9 cellular contexts compared by ENCODE assay signal in the genomic region with DNA sequence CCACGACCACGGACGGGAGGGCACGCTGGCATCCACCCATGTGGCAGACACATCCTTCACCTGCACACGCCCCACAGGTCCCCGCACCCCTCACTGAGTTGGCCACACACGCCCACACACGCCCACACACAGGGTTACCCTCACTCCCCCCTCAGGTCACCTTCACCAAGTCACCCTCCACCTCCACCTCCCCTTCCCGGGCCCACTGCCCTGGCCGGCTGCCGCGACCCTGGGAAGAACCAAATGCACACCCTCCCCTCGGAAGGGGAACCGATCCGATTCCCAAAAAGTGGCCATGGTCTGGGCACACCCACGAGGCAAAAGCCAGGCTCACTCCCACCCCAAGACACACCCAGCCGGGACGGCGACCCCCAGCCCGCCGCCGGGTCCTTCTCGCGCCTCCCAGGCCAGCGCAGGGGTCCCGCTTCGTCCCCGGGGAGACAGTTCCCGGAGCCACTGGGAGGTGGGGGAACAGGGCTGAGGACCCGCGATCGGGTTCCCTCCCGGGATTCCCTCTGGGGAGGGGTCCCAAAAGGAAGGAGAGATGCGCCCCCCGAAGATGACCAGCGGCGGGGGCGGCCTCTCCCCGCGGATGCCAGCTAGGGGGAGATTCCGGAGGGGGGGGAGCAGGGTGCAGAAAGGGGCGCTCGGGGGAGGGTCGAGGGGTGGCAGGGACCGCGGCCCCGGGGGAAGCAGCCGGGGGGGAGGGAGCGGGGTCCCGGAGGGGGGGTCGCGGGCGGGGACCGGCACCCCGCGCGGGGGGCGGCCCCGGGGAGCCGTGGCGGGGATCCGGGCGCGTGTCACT. TPM values are rescaled to one million over a fixed set of nuclear protein-coding genes. Genes with fewer than 3 reads are reported as not detected.
DNase-seq lines count a peak whose midpoint lies in the region; ATAC-seq, FAIRE-seq and TF ChIP-seq lines count a peak whose summit lies in the region.
"Had no signal": no experiment of that assay in that cellular context is flagged by ENCODE, and none has a peak within 500 bp of the region (broad histone marks: within the 10 kb centered on the region; RNA-seq: fewer than 3 reads in every experiment).

No MANE protein-coding gene starts in this region.

- CTCF ChIA-PET in Calu3 (lab: Charles Lee) (no interaction called here), activated B cell treated with CpG ODN at 0.5 μM for 24 hours (lab: Charles Lee) (interaction anchor here (6.0 to 7.8 kb wide), 2 partner anchors 106 to 188 kb away, joined by 52 to 158 read pairs; no protein-coding TSS in a partner anchor)

- H3K36me3 Mint-ChIP-seq in Calu3 (ENCODE audit: insufficient read depth, unreplicated experiment) (peaks cover 29% of the 10 kb centered on the region), activated B cell treated with CpG ODN at 0.5 μM for 24 hours (ENCODE audit: low read depth) (no peaks in the 10 kb centered on the region)

- FAIRE-seq in RCC 7860 (lab: Jason Lieb, UNC): no peak
- FAIRE-seq: colon had no signal

- BruUV-seq in Calu3 (replicated peaks; lab: Mats Ljungman, UMichigan): no TSS peak

- 7 to 15% (median 9%) methylated on average over 28 to 64 of the region's 64 CpGs for WGBS in heart left ventricle, 4 donors

- H3K27ac Mint-ChIP-seq in Calu3 (ENCODE audit: unreplicated experiment) (peak overlapping the region; percentile 67), activated B cell treated with CpG ODN at 0.5 μM for 24 hours (peak overlapping the region; percentile 35)

- H3K4me3 Mint-ChIP-seq in Calu3 (ENCODE audit: low read depth, unreplicated experiment) (peak overlapping the region; percentile 68), activated B cell treated with CpG ODN at 0.5 μM for 24 hours (peak overlapping the region; percentile 75)

- POLR2A ChIA-PET in activated B cell treated with CpG ODN at 0.5 μM for 24 hours (lab: Charles Lee): no interaction called here

- intact Hi-C loops in Calu3 (cut with micrococcal nuclease; ENCODE audit: unreplicated experiment) (loop anchor here (2.0 kb wide), 1 partner anchor 47 kb away; no protein-coding TSS in a partner anchor), activated B cell treated with CpG ODN at 0.5 μM for 24 hours (cut with micrococcal nuclease) (loop anchor here (2.0 kb wide), 1 partner anchor 53 kb away; no protein-coding TSS in a partner anchor), heart left ventricle (cut with DNase I) (loop anchor here in 7 of 10 donors (2.0 to 10.0 kb wide), 7 partner anchors 53 to 191 kb away; a partner anchor contains a TSS)

- no peaks in the 10 kb centered on the region for H3K9me3 ChIP-seq in heart left ventricle

- H3K27me3 Mint-ChIP-seq in Calu3 (ENCODE audit: unreplicated experiment): peaks cover 8% of the 10 kb centered on the region
- peaks cover 43% of the 10 kb centered on the region for H3K27me3 Mint-ChIP-seq in activated B cell treated with CpG ODN at 0.5 μM for 24 hours

- peaks cover 20% of the 10 kb centered on the region for H3K4me1 Mint-ChIP-seq in Calu3 (ENCODE audit: low read depth, unreplicated experiment)
- peaks cover 25% of the 10 kb centered on the region for H3K4me1 Mint-ChIP-seq in activated B cell treated with CpG ODN at 0.5 μM for 24 hours

- ATAC-seq in activated B cell treated with CpG ODN at 0.5 μM for 24 hours (ENCODE audit: low read depth): no peak
- ATAC-seq in heart left ventricle: no peak
- no peak for ATAC-seq in HG02763 (IDR thresholded peaks at IDR 0.05; ENCODE audit: unreplicated experiment)

- H3K27me3 ChIP-seq in heart left ventricle: no peaks in the 10 kb centered on the region

- H3K9me3 Mint-ChIP-seq in Calu3 (ENCODE audit: low read depth, unreplicated experiment) (no peaks in the 10 kb centered on the region), activated B cell treated with CpG ODN at 0.5 μM for 24 hours (no peaks in the 10 kb centered on the region)

- no peak for TF ChIP-seq CTCF in Calu3 (IDR thresholded peaks at IDR 0.05; ENCODE audit: unreplicated experiment)
- TF ChIP-seq CTCF in activated B cell treated with CpG ODN at 0.5 μM for 24 hours (IDR thresholded peaks at IDR 0.05): no peak
- no peak for TF ChIP-seq CTCF in heart left ventricle (IDR thresholded peaks at IDR 0.05)

- peak overlapping the region; percentile 46 to 79 (median 68) for H3K4me3 ChIP-seq in heart left ventricle

- H3K4me1 ChIP-seq in heart left ventricle: peaks cover 0 to 58% (median 25%) of the 10 kb centered on the region in 12 donors

- H3K27ac ChIP-seq in heart left ventricle: peak overlapping the region in 11 of 12 donors; percentile 30 to 88 (median 63)

- no peak for DNase-seq in Calu3
- no peak for DNase-seq in activated B cell treated with CpG ODN at 0.5 μM for 24 hours
- peak in 1 of 5 donors; percentile 41 for DNase-seq in heart left ventricle
- DNase-seq in retina: peak; percentile 62
- DNase-seq in NCI-H2081 treated with DMSO at 0.1 percent for 48 hours (lab: John Stamatoyannopoulos, UW): no peak
- no peak for DNase-seq in RCC 7860 (ENCODE audit: low spot score)
- no peak for DNase-seq in DMS 273 treated with DMSO at 0.1 percent for 48 hours (lab: John Stamatoyannopoulos, UW)

- H3K36me3 ChIP-seq in heart left ventricle: no peaks in the 10 kb centered on the region

- TF ChIP-seq POLR2A in heart left ventricle (IDR thresholded peaks at IDR 0.05): no peak

RNA-seq across cellular contexts. Expression of a gene that starts 0.7 kb away (rescaled TPM):
- total RNA-seq in Calu3 (2022) (15.0 and 20.5 TPM in 2 replicates), activated B cell treated with CpG ODN at 0.5 μM for 24 hours (0.71 and 0.81 TPM in 2 replicates), heart left ventricle (10 to 100 TPM; 16.8 to 83.4 (median 29.5) TPM)
- 10 to 100 TPM; 22.0 to 24.6 TPM for polyA plus RNA-seq in heart left ventricle
